In genomic region chr11:29125621-29126020, GRCh38 we compare ENCODE assay signal across 21 cellular contexts.
A peak's percentile ranks its signal among the peaks of the same experiment; 100 is the strongest.
DNase-seq lines count a peak whose midpoint lies in the region; ATAC-seq and TF ChIP-seq lines count a peak whose summit lies in the region.
"Had no signal": no experiment of that assay in that cellular context is flagged by ENCODE, and none has a peak within 500 bp of the region (broad histone marks: within the 10 kb centered on the region; RNA-seq: fewer than 3 reads in every experiment).

No MANE protein-coding gene starts in this region.

- no TSS peak for BruUV-seq in Caco-2 (replicated peaks; lab: Mats Ljungman, UMichigan)

- no peak overlapping the region for H3K27ac Mint-ChIP-seq in Caco-2 (ENCODE audit: unreplicated experiment)
- no peak overlapping the region for H3K27ac Mint-ChIP-seq in activated CD4-positive, alpha-beta memory T cell treated with anti-CD3 and anti-CD28 coated beads, Interleukin-2, amount 10 ng/mL, durations not matched to agents 7 days and 5 days
- H3K27ac Mint-ChIP-seq: H9 had no signal

- H3K36me3 ChIP-seq in Caco-2 (ENCODE audit: control insufficient read depth, insufficient read depth, low read length), result no peaks in the 10 kb centered on the region
- H3K36me3 ChIP-seq: BE2C, Peyer's patch, SJCRH30 had no signal

- intact Hi-C loops in Caco-2 (cut with micrococcal nuclease; ENCODE audit: unreplicated experiment), result no loop called here

- POLR2A ChIA-PET in Caco-2 (lab: Charles Lee), result no interaction called here
- POLR2A ChIA-PET in activated CD4-positive, alpha-beta memory T cell treated with anti-CD3 and anti-CD28 coated beads, Interleukin-2, amount 10 ng/mL, durations not matched to agents 7 days and 5 days (lab: Charles Lee), result no interaction called here

- peak; percentile 7 for DNase-seq in AG20443 (ENCODE audit: low spot score)
- DNase-seq in LHCN-M2 (ENCODE audit: low read depth), result peak; percentile 50
- DNase-seq in fibroblast of villous mesenchyme (ENCODE audit: low read depth), result peak; percentile 62
- DNase-seq in skeletal muscle cell (ENCODE audit: low read depth), result peak; percentile 47
- DNase-seq in NCI-H69 (lab: John Stamatoyannopoulos, UW), result no peak
- no peak for DNase-seq in Caco-2
- DNase-seq in omental fat pad (ENCODE audit: low spot score), result no peak
- no peak for DNase-seq in activated CD4-positive, alpha-beta memory T cell treated with anti-CD3 and anti-CD28 coated beads, Interleukin-2, amount 10 ng/mL, durations not matched to agents 7 days and 5 days
- DNase-seq: BE2C, DMS79, GM23248, H9, KBM-7, NCI-H1417, NCI-H1694 treated with DMSO at 0.1 percent for 48 hours, NCI-H2081 treated with DMSO at 0.1 percent for 48 hours, NCI-H2171 treated with DMSO at 0.1 percent for 48 hours, NCI-H524 treated with DMSO at 0.1 percent for 48 hours, Peyer's patch, SJCRH30 had no signal

- no peaks in the 10 kb centered on the region for H3K27me3 Mint-ChIP-seq in Caco-2 (ENCODE audit: insufficient read depth, unreplicated experiment)
- H3K27me3 Mint-ChIP-seq in activated CD4-positive, alpha-beta memory T cell treated with anti-CD3 and anti-CD28 coated beads, Interleukin-2, amount 10 ng/mL, durations not matched to agents 7 days and 5 days, result no peaks in the 10 kb centered on the region

- ATAC-seq in omental fat pad (ENCODE audit: low FRiP score), result no peak
- ATAC-seq: HepG2 had no signal

- H3K4me1 ChIP-seq in Caco-2, result no peaks in the 10 kb centered on the region
- H3K4me1 ChIP-seq: BE2C, Peyer's patch, SJCRH30 had no signal

- no peaks in the 10 kb centered on the region for H3K27me3 ChIP-seq in Caco-2 (replicated peaks; ENCODE audit: control insufficient read depth, insufficient read depth, low read length)
- H3K27me3 ChIP-seq: BE2C, Peyer's patch, SJCRH30 had no signal

- H3K9me3 Mint-ChIP-seq in Caco-2 (ENCODE audit: unreplicated experiment), result no peaks in the 10 kb centered on the region
- peaks cover 4% of the 10 kb centered on the region for H3K9me3 Mint-ChIP-seq in activated CD4-positive, alpha-beta memory T cell treated with anti-CD3 and anti-CD28 coated beads, Interleukin-2, amount 10 ng/mL, durations not matched to agents 7 days and 5 days
- H3K9me3 Mint-ChIP-seq: H9 had no signal

- H3K4me3 ChIP-seq in fibroblast of villous mesenchyme (ENCODE audit: low read depth, low read length) (no peak overlapping the region), skeletal muscle cell (ENCODE audit: low read depth, low read length) (no peak overlapping the region), Caco-2 (ENCODE audit: low read depth, low read length) (no peak overlapping the region)
- H3K4me3 ChIP-seq: GM23248, Peyer's patch, SJCRH30 had no signal

- TF ChIP-seq CTCF in fibroblast of villous mesenchyme (IDR thresholded peaks at IDR 0.05; ENCODE audit: insufficient read depth, low read depth, low read length) (no peak), Caco-2 (IDR thresholded peaks at IDR 0.05; ENCODE audit: insufficient read depth in 1 of 2, low read depth in 1 of 2, low read length in 1 of 2, severe bottlenecking in 1 of 2, unreplicated experiment in 1 of 2) (no peak), omental fat pad (IDR thresholded peaks at IDR 0.05) (no peak)

- H3K4me3 Mint-ChIP-seq in Caco-2 (ENCODE audit: unreplicated experiment), result no peak overlapping the region
- H3K4me3 Mint-ChIP-seq in activated CD4-positive, alpha-beta memory T cell treated with anti-CD3 and anti-CD28 coated beads, Interleukin-2, amount 10 ng/mL, durations not matched to agents 7 days and 5 days, result no peak overlapping the region
- H3K4me3 Mint-ChIP-seq: H9 had no signal

- no peaks in the 10 kb centered on the region for H3K9me3 ChIP-seq in Caco-2
- H3K9me3 ChIP-seq: BE2C, Peyer's patch, SJCRH30 had no signal

- no peaks in the 10 kb centered on the region for H3K36me3 Mint-ChIP-seq in Caco-2 (ENCODE audit: insufficient read depth, unreplicated experiment)
- no peaks in the 10 kb centered on the region for H3K36me3 Mint-ChIP-seq in activated CD4-positive, alpha-beta memory T cell treated with anti-CD3 and anti-CD28 coated beads, Interleukin-2, amount 10 ng/mL, durations not matched to agents 7 days and 5 days (ENCODE audit: low read depth)

- CTCF ChIA-PET in Caco-2 (lab: Charles Lee), result no interaction called here
- CTCF ChIA-PET in activated CD4-positive, alpha-beta memory T cell treated with anti-CD3 and anti-CD28 coated beads, Interleukin-2, amount 10 ng/mL, durations not matched to agents 7 days and 5 days (lab: Charles Lee), result no interaction called here

- H3K4me1 Mint-ChIP-seq in Caco-2 (ENCODE audit: low read depth, unreplicated experiment), result no peaks in the 10 kb centered on the region
- H3K4me1 Mint-ChIP-seq in activated CD4-positive, alpha-beta memory T cell treated with anti-CD3 and anti-CD28 coated beads, Interleukin-2, amount 10 ng/mL, durations not matched to agents 7 days and 5 days, result no peaks in the 10 kb centered on the region

Comparison
In these comparisons a context has a peak if more than half of its experiments do, and no peak if none do; other contexts are left out.
1. DNase-seq: peak in AG20443 (single experiment), LHCN-M2 (single experiment), fibroblast of villous mesenchyme (single experiment) and skeletal muscle cell (single experiment); none in NCI-H69 (single experiment), Caco-2 (0 of 2), omental fat pad (single experiment) and activated CD4-positive, alpha-beta memory T cell treated with anti-CD3 and anti-CD28 coated beads, Interleukin-2, amount 10 ng/mL, durations not matched to agents 7 days and 5 days (single experiment).